1 cellular context compared by ENCODE assay signal in the genomic region with DNA sequence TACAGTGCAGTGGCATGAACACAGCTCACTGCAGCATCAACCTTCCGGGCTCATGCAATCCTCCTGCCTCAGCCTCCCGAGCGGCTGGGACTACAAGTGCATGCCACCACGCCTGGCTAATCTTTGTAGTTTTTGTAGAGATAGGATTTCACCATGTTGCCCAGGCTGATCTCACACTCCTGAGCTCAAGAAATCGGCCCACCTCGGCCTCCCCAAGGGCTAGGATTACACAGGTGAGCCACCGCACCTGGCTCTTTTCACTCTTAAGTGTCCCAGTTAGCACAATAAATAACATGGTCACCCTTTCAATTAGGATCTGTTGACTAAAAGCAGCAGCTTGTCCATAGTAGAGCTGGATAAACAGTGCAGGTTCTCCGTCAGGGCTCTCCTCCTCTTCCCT.
TF ChIP-seq lines count a peak whose summit lies in the region.

No MANE protein-coding gene starts in this region.

TF ChIP-seq in HepG2, 621 proteins besides CTCF, POLR2A, EP300 and RAD21:
- TF ChIP-seq ZFP1 (CRISPR knock-in tag; IDR thresholded peaks at IDR 0.05) (no peak), ZNF451 (CRISPR knock-in tag; IDR thresholded peaks at IDR 0.05) (no peak), RFX1 (IDR thresholded peaks at IDR 0.05) (no peak), ZNF687 (CRISPR knock-in tag; IDR thresholded peaks at IDR 0.05) (0 out of 2 replicates have a peak, but pooled peaks have one; percentile 10), ZNF629 (CRISPR knock-in tag; conservative IDR thresholded peaks at IDR 0.05) (no peak), KDM1A (CRISPR knock-in tag; IDR thresholded peaks at IDR 0.05) (no peak), NCOR1 (IDR thresholded peaks at IDR 0.05; ENCODE audit: borderline replicate concordance, low read length) (no peak), TMF1 (CRISPR knock-in tag; IDR thresholded peaks at IDR 0.05; ENCODE audit: low read depth) (no peak), MED8 (CRISPR knock-in tag; IDR thresholded peaks at IDR 0.05; ENCODE audit: insufficient replicate concordance) (no peak), NR1H2 (CRISPR knock-in tag; IDR thresholded peaks at IDR 0.05; ENCODE audit: borderline replicate concordance, low read depth) (no peak), ZNF230 (CRISPR knock-in tag; IDR thresholded peaks at IDR 0.05) (no peak), ZNF30 (CRISPR knock-in tag; IDR thresholded peaks at IDR 0.05) (no peak), KIAA2018 (CRISPR knock-in tag; IDR thresholded peaks at IDR 0.05; ENCODE audit: borderline replicate concordance) (no peak), ZFP41 (CRISPR knock-in tag; IDR thresholded peaks at IDR 0.05; ENCODE audit: borderline replicate concordance) (no peak), ZNF205 (CRISPR knock-in tag; IDR thresholded peaks at IDR 0.05) (0 out of 2 replicates have a peak, but pooled peaks have one; percentile 5), SP1 (IDR thresholded peaks at IDR 0.05) (no peak), SP1 (CRISPR knock-in tag; IDR thresholded peaks at IDR 0.05) (no peak), ZMAT3 (CRISPR knock-in tag; conservative IDR thresholded peaks at IDR 0.05) (no peak), MAZ (IDR thresholded peaks at IDR 0.05; ENCODE audit: borderline replicate concordance, low read depth, low read length) (no peak), MAZ (CRISPR knock-in tag; IDR thresholded peaks at IDR 0.05; ENCODE audit: low read depth) (no peak)
- TF ChIP-seq, protein P1, sequence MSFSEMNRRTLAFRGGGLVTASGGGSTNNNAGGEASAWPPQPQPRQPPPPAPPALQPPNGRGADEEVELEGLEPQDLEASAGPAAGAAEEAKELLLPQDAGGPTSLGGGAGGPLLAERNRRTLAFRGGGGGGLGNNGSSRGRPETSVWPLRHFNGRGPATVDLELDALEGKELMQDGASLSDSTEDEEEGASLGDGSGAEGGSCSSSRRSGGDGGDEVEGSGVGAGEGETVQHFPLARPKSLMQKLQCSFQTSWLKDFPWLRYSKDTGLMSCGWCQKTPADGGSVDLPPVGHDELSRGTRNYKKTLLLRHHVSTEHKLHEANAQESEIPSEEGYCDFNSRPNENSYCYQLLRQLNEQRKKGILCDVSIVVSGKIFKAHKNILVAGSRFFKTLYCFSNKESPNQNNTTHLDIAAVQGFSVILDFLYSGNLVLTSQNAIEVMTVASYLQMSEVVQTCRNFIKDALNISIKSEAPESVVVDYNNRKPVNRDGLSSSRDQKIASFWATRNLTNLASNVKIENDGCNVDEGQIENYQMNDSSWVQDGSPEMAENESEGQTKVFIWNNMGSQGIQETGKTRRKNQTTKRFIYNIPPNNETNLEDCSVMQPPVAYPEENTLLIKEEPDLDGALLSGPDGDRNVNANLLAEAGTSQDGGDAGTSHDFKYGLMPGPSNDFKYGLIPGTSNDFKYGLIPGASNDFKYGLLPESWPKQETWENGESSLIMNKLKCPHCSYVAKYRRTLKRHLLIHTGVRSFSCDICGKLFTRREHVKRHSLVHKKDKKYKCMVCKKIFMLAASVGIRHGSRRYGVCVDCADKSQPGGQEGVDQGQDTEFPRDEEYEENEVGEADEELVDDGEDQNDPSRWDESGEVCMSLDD (CRISPR knock-in tag; IDR thresholded peaks at IDR 0.05; ENCODE audit: borderline replicate concordance): no peak
- TF ChIP-seq, protein P2, sequence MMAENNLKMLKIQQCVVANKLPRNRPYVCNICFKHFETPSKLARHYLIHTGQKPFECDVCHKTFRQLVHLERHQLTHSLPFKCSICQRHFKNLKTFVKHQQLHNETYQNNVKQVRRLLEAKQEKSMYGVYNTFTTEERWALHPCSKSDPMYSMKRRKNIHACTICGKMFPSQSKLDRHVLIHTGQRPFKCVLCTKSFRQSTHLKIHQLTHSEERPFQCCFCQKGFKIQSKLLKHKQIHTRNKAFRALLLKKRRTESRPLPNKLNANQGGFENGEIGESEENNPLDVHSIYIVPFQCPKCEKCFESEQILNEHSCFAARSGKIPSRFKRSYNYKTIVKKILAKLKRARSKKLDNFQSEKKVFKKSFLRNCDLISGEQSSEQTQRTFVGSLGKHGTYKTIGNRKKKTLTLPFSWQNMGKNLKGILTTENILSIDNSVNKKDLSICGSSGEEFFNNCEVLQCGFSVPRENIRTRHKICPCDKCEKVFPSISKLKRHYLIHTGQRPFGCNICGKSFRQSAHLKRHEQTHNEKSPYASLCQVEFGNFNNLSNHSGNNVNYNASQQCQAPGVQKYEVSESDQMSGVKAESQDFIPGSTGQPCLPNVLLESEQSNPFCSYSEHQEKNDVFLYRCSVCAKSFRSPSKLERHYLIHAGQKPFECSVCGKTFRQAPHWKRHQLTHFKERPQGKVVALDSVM (CRISPR knock-in tag; IDR thresholded peaks at IDR 0.05): peak; percentile 80; the same call in 1 of the 2 replicates
- TF ChIP-seq, protein P3, sequence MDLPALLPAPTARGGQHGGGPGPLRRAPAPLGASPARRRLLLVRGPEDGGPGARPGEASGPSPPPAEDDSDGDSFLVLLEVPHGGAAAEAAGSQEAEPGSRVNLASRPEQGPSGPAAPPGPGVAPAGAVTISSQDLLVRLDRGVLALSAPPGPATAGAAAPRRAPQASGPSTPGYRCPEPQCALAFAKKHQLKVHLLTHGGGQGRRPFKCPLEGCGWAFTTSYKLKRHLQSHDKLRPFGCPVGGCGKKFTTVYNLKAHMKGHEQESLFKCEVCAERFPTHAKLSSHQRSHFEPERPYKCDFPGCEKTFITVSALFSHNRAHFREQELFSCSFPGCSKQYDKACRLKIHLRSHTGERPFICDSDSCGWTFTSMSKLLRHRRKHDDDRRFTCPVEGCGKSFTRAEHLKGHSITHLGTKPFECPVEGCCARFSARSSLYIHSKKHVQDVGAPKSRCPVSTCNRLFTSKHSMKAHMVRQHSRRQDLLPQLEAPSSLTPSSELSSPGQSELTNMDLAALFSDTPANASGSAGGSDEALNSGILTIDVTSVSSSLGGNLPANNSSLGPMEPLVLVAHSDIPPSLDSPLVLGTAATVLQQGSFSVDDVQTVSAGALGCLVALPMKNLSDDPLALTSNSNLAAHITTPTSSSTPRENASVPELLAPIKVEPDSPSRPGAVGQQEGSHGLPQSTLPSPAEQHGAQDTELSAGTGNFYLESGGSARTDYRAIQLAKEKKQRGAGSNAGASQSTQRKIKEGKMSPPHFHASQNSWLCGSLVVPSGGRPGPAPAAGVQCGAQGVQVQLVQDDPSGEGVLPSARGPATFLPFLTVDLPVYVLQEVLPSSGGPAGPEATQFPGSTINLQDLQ (CRISPR knock-in tag; IDR thresholded peaks at IDR 0.05): no peak
TF ChIP-seq in HepG2: peak in this region for 3.
